28 cellular contexts compared by ENCODE assay signal in genomic region chr12:72632286-72632685, GRCh38.
DNase-seq lines count a peak whose midpoint lies in the region; ATAC-seq and TF ChIP-seq lines count a peak whose summit lies in the region.
"Had no signal": no experiment of that assay in that cellular context is flagged by ENCODE, and none has a peak within 500 bp of the region (broad histone marks: within the 10 kb centered on the region; RNA-seq: fewer than 3 reads in every experiment).

No MANE protein-coding gene starts in this region.

- TF ChIP-seq CTCF in MCF 10A (IDR thresholded peaks at IDR 0.05; ENCODE audit: unreplicated experiment), result no peak
- TF ChIP-seq CTCF in breast epithelium (IDR thresholded peaks at IDR 0.05), result no peak
- TF ChIP-seq CTCF in choroid plexus epithelial cell (conservative IDR thresholded peaks at IDR 0.05; ENCODE audit: low read depth, low read length), result no peak

- no peaks in the 10 kb centered on the region for H3K36me3 ChIP-seq in breast epithelium
- H3K36me3 ChIP-seq: BE2C, Peyer's patch, suprapubic skin, upper lobe of left lung had no signal

- no peak overlapping the region for H3K27ac Mint-ChIP-seq in MCF 10A (ENCODE audit: low read depth, unreplicated experiment)
- H3K27ac Mint-ChIP-seq: activated T-helper 2 cell treated with anti-CD3 and anti-CD28 coated beads, Interferon-gamma antibody, Interleukin-2, Interleukin-4, amounts not matched to agents 10 μg/mL and 5 μg/mL and 100 μg/mL, durations not matched to agents 14 hours and 24 hours and 36 hours; CD8-positive, alpha-beta T cell; mesothelial cell of epicardium; T-helper 2 cell treated with Interferon-gamma antibody and Interleukin-4, amounts not matched to agents 5 μg/mL and 100 μg/mL, for 36 hours had no signal

- H3K4me1 ChIP-seq in breast epithelium, result no peaks in the 10 kb centered on the region
- H3K4me1 ChIP-seq: A549, BE2C, Peyer's patch, suprapubic skin, upper lobe of left lung had no signal

- BruUV-seq in MCF 10A (replicated peaks; lab: Mats Ljungman, UMichigan), result no TSS peak

- no peak overlapping the region for H3K4me3 Mint-ChIP-seq in MCF 10A (ENCODE audit: unreplicated experiment)
- H3K4me3 Mint-ChIP-seq: CD8-positive, alpha-beta T cell; mesothelial cell of epicardium; T-helper 2 cell treated with Interferon-gamma antibody and Interleukin-4, amounts not matched to agents 5 μg/mL and 100 μg/mL, for 36 hours had no signal

- H3K9me3 Mint-ChIP-seq in MCF 10A (ENCODE audit: unreplicated experiment), result no peaks in the 10 kb centered on the region
- H3K9me3 Mint-ChIP-seq: activated T-helper 2 cell treated with anti-CD3 and anti-CD28 coated beads, Interferon-gamma antibody, Interleukin-2, Interleukin-4, amounts not matched to agents 10 μg/mL and 5 μg/mL and 100 μg/mL, durations not matched to agents 14 hours and 24 hours and 36 hours; T-helper 2 cell treated with Interferon-gamma antibody and Interleukin-4, amounts not matched to agents 5 μg/mL and 100 μg/mL, for 36 hours had no signal

- no peak for TF ChIP-seq POLR2A in breast epithelium (IDR thresholded peaks at IDR 0.05)

- no peaks in the 10 kb centered on the region for H3K9me3 ChIP-seq in breast epithelium
- H3K9me3 ChIP-seq: A549, BE2C, Peyer's patch, suprapubic skin, upper lobe of left lung had no signal

- CTCF ChIA-PET in MCF 10A (lab: Yijun Ruan, JAX), result interaction anchor here (0.8 kb wide), 1 partner anchor 1682 kb away, joined by 3 read pairs; no protein-coding TSS in a partner anchor

- no peak overlapping the region for H3K27ac ChIP-seq in breast epithelium
- H3K27ac ChIP-seq: A549, Peyer's patch, suprapubic skin, upper lobe of left lung, VCaP had no signal

- H3K4me1 Mint-ChIP-seq in MCF 10A (ENCODE audit: insufficient read depth, unreplicated experiment), result no peaks in the 10 kb centered on the region
- H3K4me1 Mint-ChIP-seq: mesothelial cell of epicardium had no signal

- intact Hi-C loops in MCF 10A (cut with micrococcal nuclease) (no loop called here), breast epithelium (cut with DNase I; ENCODE audit: low total_unique reads) (no loop called here)

- no peaks in the 10 kb centered on the region for H3K27me3 ChIP-seq in breast epithelium
- H3K27me3 ChIP-seq: BE2C, Peyer's patch, suprapubic skin, upper lobe of left lung had no signal

- no peaks in the 10 kb centered on the region for H3K27me3 Mint-ChIP-seq in MCF 10A (ENCODE audit: insufficient read depth, unreplicated experiment)

- ATAC-seq in GM18520 (IDR thresholded peaks at IDR 0.05; ENCODE audit: unreplicated experiment) (no peak), HG03025 (IDR thresholded peaks at IDR 0.05; ENCODE audit: low FRiP score, unreplicated experiment) (no peak)
- ATAC-seq: A549; CD8-positive, alpha-beta T cell; GM12878 had no signal

- DNase-seq in MCF 10A (ENCODE audit: unreplicated experiment), result peak; percentile 5
- no peak for DNase-seq in breast epithelium (ENCODE audit: low spot score in 2 of 2)
- DNase-seq in NCI-H524 (lab: John Stamatoyannopoulos, UW), result peak; percentile 37 to 76
- DNase-seq in choroid plexus epithelial cell (ENCODE audit: low read depth), result peak; percentile 40
- DNase-seq in epidermal melanocyte (ENCODE audit: insufficient read length, low spot score), result no peak
- DNase-seq in NCI-H1694 (lab: John Stamatoyannopoulos, UW), result no peak
- DNase-seq: activated CD4-positive, alpha-beta T cell treated with anti-CD3 and anti-CD28 coated beads for 4 hours; activated naive CD4-positive, alpha-beta T cell treated with anti-CD3 and anti-CD28 coated beads, Interleukin-2, amount 50 U/mL, for 16 hours; amniotic stem cell; BE2C; CD8-positive, alpha-beta T cell; KBM-7; NCI-H1092 treated with DMSO at 0.1 percent for 48 hours; NCI-H2171; NCI-H526; Peyer's patch; stimulated activated naive CD4-positive, alpha-beta T cell; upper lobe of left lung had no signal

- H3K4me3 ChIP-seq in breast epithelium (no peak overlapping the region), choroid plexus epithelial cell (ENCODE audit: low read depth, low read length) (no peak overlapping the region)
- H3K4me3 ChIP-seq: A549, GM12878, Peyer's patch, smooth muscle cell, suprapubic skin, upper lobe of left lung had no signal

- no peaks in the 10 kb centered on the region for H3K36me3 Mint-ChIP-seq in MCF 10A (ENCODE audit: insufficient read depth, unreplicated experiment)
- H3K36me3 Mint-ChIP-seq: CD8-positive, alpha-beta T cell; mesothelial cell of epicardium had no signal

- POLR2A ChIA-PET in MCF 10A (lab: Yijun Ruan, JAX), result no interaction called here

Comparison
In these comparisons a context has a peak if more than half of its experiments do, and no peak if none do; other contexts are left out.
1. DNase-seq: peak in MCF 10A (single experiment), NCI-H524 (2 of 2) and choroid plexus epithelial cell (single experiment); none in breast epithelium (0 of 2), epidermal melanocyte (single experiment) and NCI-H1694 (single experiment).